17 cellular contexts compared by ENCODE assay signal in genomic region chr21:43913928-43914327, GRCh38. TPM values are rescaled to one million over a fixed set of nuclear protein-coding genes. Genes with fewer than 3 reads are reported as not detected.
DNase-seq lines count a peak whose midpoint lies in the region; ATAC-seq and TF ChIP-seq lines count a peak whose summit lies in the region.
"Had no signal": no experiment of that assay in that cellular context is flagged by ENCODE, and none has a peak within 500 bp of the region (broad histone marks: within the 10 kb centered on the region; RNA-seq: fewer than 3 reads in every experiment).

No MANE protein-coding gene starts in this region.

- no peak for TF ChIP-seq CTCF in DND-41 (IDR thresholded peaks at IDR 0.05; ENCODE audit: borderline replicate concordance, extremely low read depth, low read length, poor library complexity, severe bottlenecking)
- TF ChIP-seq CTCF in fibroblast of mammary gland (conservative IDR thresholded peaks at IDR 0.05; ENCODE audit: control insufficient read depth, insufficient read depth, low read depth, low read length): no peak

- H3K79me2 ChIP-seq in DND-41 (ENCODE audit: insufficient read depth, low read length): peaks cover 91% of the 10 kb centered on the region

- H3K9me3 ChIP-seq in DND-41 (ENCODE audit: insufficient read depth, low read length, severe bottlenecking): no peaks in the 10 kb centered on the region
- H3K9me3 ChIP-seq: colonic mucosa, prostate gland had no signal

- H3K9me3 Mint-ChIP-seq in naive thymus-derived CD8-positive, alpha-beta T cell: peaks cover 0 to 10% (median 4%) of the 10 kb centered on the region in 9 donors

- H3K27me3 ChIP-seq in DND-41 (ENCODE audit: insufficient read depth, low read length, poor library complexity): no peaks in the 10 kb centered on the region
- H3K27me3 ChIP-seq: colonic mucosa, uterus had no signal

- peaks cover 8 to 10% (median 9%) of the 10 kb centered on the region in 3 donors for H3K36me3 Mint-ChIP-seq in naive thymus-derived CD8-positive, alpha-beta T cell

- ATAC-seq in DND-41 (ENCODE audit: insufficient read depth, low read depth) (peak; percentile 43; the same call in 2 of the 3 replicates), HG03571 (IDR thresholded peaks at IDR 0.05; ENCODE audit: unreplicated experiment) (no peak)
- ATAC-seq in naive thymus-derived CD8-positive, alpha-beta T cell: no peak
- ATAC-seq: activated naive CD4-positive, alpha-beta T cell treated with anti-CD3 and anti-CD28 coated beads, Interleukin-2, amount 50 U/mL, for 72 hours; stimulated activated effector memory CD8-positive, alpha-beta T cell treated with anti-CD3 and anti-CD28 coated beads, Interleukin-12 subunit alpha, Interleukin-12 subunit beta, amount 100 ng/mL, for 72 hours had no signal

- no peak overlapping the region for H3K9ac ChIP-seq in DND-41 (ENCODE audit: low read depth, low read length)

- no peak overlapping the region for H2AFZ ChIP-seq in DND-41 (ENCODE audit: low read depth, low read length)

- no peak overlapping the region for H3K27ac ChIP-seq in DND-41 (ENCODE audit: low read length)
- H3K27ac ChIP-seq: colonic mucosa, prostate gland, uterus had no signal

- DNase-seq in DND-41 (peak; percentile 26), OCI-M1 (lab: John Stamatoyannopoulos, UW) (peak; percentile 68), fibroblast of mammary gland (ENCODE audit: low read depth) (peak; percentile 34), activated T-cell treated with anti-CD3 and anti-CD28 coated beads for 4 hours (no peak), DMS53 (lab: John Stamatoyannopoulos, UW) (no peak), GM19240 (ENCODE audit: insufficient read length, low spot score) (no peak)
- peak in 4 of 10 donors; percentile 23 to 35 (median 28) for DNase-seq in naive thymus-derived CD8-positive, alpha-beta T cell
- DNase-seq: colonic mucosa; EL; NCI-H2081 treated with DMSO at 0.1 percent for 48 hours; SIG-M5; stimulated activated CD4-positive, alpha-beta T cell treated with anti-CD3 and anti-CD28 coated beads, Interleukin-4, amount 100 ng/mL, for 1 hour had no signal

- H3K4me2 ChIP-seq in DND-41 (ENCODE audit: insufficient read depth, low read length): no peak overlapping the region

- peaks cover 9% of the 10 kb centered on the region for H3K36me3 ChIP-seq in DND-41 (ENCODE audit: insufficient read depth, low read length)
- H3K36me3 ChIP-seq: colonic mucosa, prostate gland, uterus had no signal

- H3K27me3 Mint-ChIP-seq in naive thymus-derived CD8-positive, alpha-beta T cell: no peaks in the 10 kb centered on the region

- peak overlapping the region in 1 of 10 donors; percentile 16 for H3K4me3 Mint-ChIP-seq in naive thymus-derived CD8-positive, alpha-beta T cell
- H3K4me3 Mint-ChIP-seq: stimulated activated effector memory CD8-positive, alpha-beta T cell treated with anti-CD3 and anti-CD28 coated beads, Interleukin-12 subunit alpha, Interleukin-12 subunit beta, amount 100 ng/mL, for 72 hours had no signal

- POLR2A ChIA-PET in naive thymus-derived CD8-positive, alpha-beta T cell (lab: Charles Lee): interaction anchor here (0.6 to 1.4 kb wide), 2 partner anchors 20 to 51 kb away, joined by 3 to 6 read pairs; no protein-coding TSS in a partner anchor

- peak overlapping the region; percentile 53 to 85 (median 64) for H3K27ac Mint-ChIP-seq in naive thymus-derived CD8-positive, alpha-beta T cell
- H3K27ac Mint-ChIP-seq: activated naive CD4-positive, alpha-beta T cell treated with anti-CD3 and anti-CD28 coated beads, Interleukin-2, amount 50 U/mL, for 72 hours; stimulated activated effector memory CD8-positive, alpha-beta T cell treated with anti-CD3 and anti-CD28 coated beads, Interleukin-12 subunit alpha, Interleukin-12 subunit beta, amount 100 ng/mL, for 72 hours had no signal

- peaks cover 79% of the 10 kb centered on the region for H4K20me1 ChIP-seq in DND-41 (ENCODE audit: insufficient read depth, low read length)

- H3K4me3 ChIP-seq in DND-41 (ENCODE audit: low read depth in 1 of 2, low read length in 2 of 2): no peak overlapping the region
- no peak overlapping the region for H3K4me3 ChIP-seq in fibroblast of mammary gland (ENCODE audit: control insufficient read depth, low read depth, low read length)
- H3K4me3 ChIP-seq: colonic mucosa, prostate gland, uterus had no signal

- peaks cover 35 to 61% (median 52%) of the 10 kb centered on the region in 4 donors for H3K4me1 Mint-ChIP-seq in naive thymus-derived CD8-positive, alpha-beta T cell

- H3K4me1 ChIP-seq in DND-41 (ENCODE audit: insufficient read depth, low read length): peaks cover 15% of the 10 kb centered on the region
- H3K4me1 ChIP-seq: colonic mucosa, uterus had no signal

RNA-seq across cellular contexts. Expression of gene AGPAT3, which starts 48.9 kb away (rescaled TPM):
- 10 to 100 TPM; 59.0 TPM for total RNA-seq in naive thymus-derived CD8-positive, alpha-beta T cell
- polyA plus RNA-seq in naive thymus-derived CD8-positive, alpha-beta T cell: 10 to 100 TPM; 10.9 to 18.0 (median 13.2) TPM

Comparison
In these comparisons a context has a peak if more than half of its experiments do, and no peak if none do; other contexts are left out.
1. DNase-seq: peak in DND-41 (single experiment), OCI-M1 (single experiment) and fibroblast of mammary gland (single experiment); none in activated T-cell treated with anti-CD3 and anti-CD28 coated beads for 4 hours (single experiment), DMS53 (single experiment) and GM19240 (single experiment).